ENCODE assay signal across 8 cellular contexts in the genomic region with DNA sequence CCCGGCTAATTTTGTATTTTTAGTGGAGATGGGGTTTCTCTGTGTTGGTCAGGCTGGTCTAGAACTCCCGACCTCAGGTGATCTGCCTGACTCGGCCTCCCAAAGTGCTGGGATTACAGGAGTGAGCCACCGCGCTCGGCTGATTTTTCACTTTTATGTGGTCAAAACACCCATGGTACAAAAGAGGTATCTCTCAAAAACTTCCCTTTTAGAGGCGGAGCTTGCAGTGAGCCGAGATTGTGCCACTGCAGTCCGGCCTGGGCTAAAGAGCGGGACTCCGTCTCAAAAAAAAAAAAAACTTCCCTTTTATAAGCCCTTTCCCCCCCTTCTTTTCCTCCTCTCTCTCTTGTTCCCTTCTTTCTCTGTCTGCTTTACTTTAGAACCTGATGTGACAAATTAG. TPM values are rescaled to one million over a fixed set of nuclear protein-coding genes. Genes with fewer than 3 reads are reported as not detected.
DNase-seq lines count a peak whose midpoint lies in the region; ATAC-seq and TF ChIP-seq lines count a peak whose summit lies in the region.
"Not testable (repeated sequence)": the region's sequence is repeated elsewhere in the genome, so short reads cannot be mapped to it uniquely, and the experiment has no call there.

No MANE protein-coding gene starts in this region.

- peak overlapping the region; percentile 81 for H3K4me3 Mint-ChIP-seq in T-helper 17 cell
- H3K4me3 Mint-ChIP-seq in activated T-cell treated with anti-CD3 and anti-CD28 coated beads, Interleukin-2, amount 50 U/mL, for 72 hours, result peak overlapping the region; percentile 48 to 75

- H3K27ac ChIP-seq in BLaER1, result peak overlapping the region; percentile 60
- peak overlapping the region; percentile 92 for H3K27ac ChIP-seq in colonic mucosa
- H3K27ac ChIP-seq in neutrophil, result peak overlapping the region; percentile 77
- peak overlapping the region; percentile 42 for H3K27ac ChIP-seq in stomach smooth muscle (ENCODE audit: low read length)

- H3K4me2 ChIP-seq in BLaER1, result peak overlapping the region; percentile 71

- H3K4me3 ChIP-seq in BLaER1, result peak overlapping the region; percentile 9; the same call in 1 of the 2 replicates
- H3K4me3 ChIP-seq in colonic mucosa, mucosa of descending colon: not testable (repeated sequence)
- peak overlapping the region; percentile 21 for H3K4me3 ChIP-seq in neutrophil (ENCODE audit: low read depth in 1 of 2, low read length in 1 of 2)
- peak overlapping the region in 1 of 2 donors; percentile 49 for H3K4me3 ChIP-seq in stomach smooth muscle (ENCODE audit: low read length in 2 of 2)

- peak overlapping the region; percentile 23; the same call in 1 of the 2 replicates for H3K9ac ChIP-seq in BLaER1
- H3K9ac ChIP-seq in colonic mucosa (ENCODE audit: low read depth in 2 of 2, low read length in 2 of 2), result peak overlapping the region in 1 of 2 donors; percentile 35
- H3K9ac ChIP-seq in stomach smooth muscle (ENCODE audit: low read length in 2 of 2), result not testable (repeated sequence)

- not testable (repeated sequence) for H3K9me3 Mint-ChIP-seq in activated T-cell treated with anti-CD3 and anti-CD28 coated beads, Interleukin-2, amount 50 U/mL, for 72 hours

- intact Hi-C loops in colonic mucosa (cut with DNase I); mucosa of descending colon (cut with DNase I, micrococcal nuclease): not testable (repeated sequence)

- not testable (repeated sequence) for H3K9me3 ChIP-seq in BLaER1; T-helper 17 cell (ENCODE audit: control insufficient read depth, low read length, poor library complexity, severe bottlenecking); colonic mucosa; mucosa of descending colon; neutrophil; stomach smooth muscle (ENCODE audit: control insufficient read depth in 2 of 2, low read length in 2 of 2)

- H3K4me1 ChIP-seq in BLaER1, result peaks cover 98% of the 10 kb centered on the region
- peaks cover 51% of the 10 kb centered on the region for H3K4me1 ChIP-seq in colonic mucosa
- H3K4me1 ChIP-seq in mucosa of descending colon (ENCODE audit: low read depth), result peaks cover 92% of the 10 kb centered on the region
- peaks cover 23 to 24% of the 10 kb centered on the region in 2 experiments for H3K4me1 ChIP-seq in neutrophil (ENCODE audit: control insufficient read depth in 1 of 2, insufficient read depth in 1 of 2, low read depth in 1 of 2, low read length in 1 of 2)
- peaks cover 33% of the 10 kb centered on the region for H3K4me1 ChIP-seq in stomach smooth muscle (ENCODE audit: control insufficient read depth, insufficient read depth, low read length)

- not testable (repeated sequence) for H3K36me3 Mint-ChIP-seq in T-helper 17 cell (ENCODE audit: low read depth); activated T-cell treated with anti-CD3 and anti-CD28 coated beads, Interleukin-2, amount 50 U/mL, for 72 hours (ENCODE audit: insufficient read depth in 2 of 2)

- peaks cover 56% of the 10 kb centered on the region for H3K4me1 Mint-ChIP-seq in T-helper 17 cell
- peaks cover 75% of the 10 kb centered on the region for H3K4me1 Mint-ChIP-seq in activated T-cell treated with anti-CD3 and anti-CD28 coated beads, Interleukin-2, amount 50 U/mL, for 72 hours (ENCODE audit: low read depth)

- peaks cover 100% of the 10 kb centered on the region for H4K20me1 ChIP-seq in BLaER1

- peak overlapping the region; percentile 77 for H3K27ac Mint-ChIP-seq in T-helper 17 cell
- H3K27ac Mint-ChIP-seq in activated T-cell treated with anti-CD3 and anti-CD28 coated beads, Interleukin-2, amount 50 U/mL, for 72 hours, result not testable (repeated sequence)

- ATAC-seq in T-helper 17 cell (peak; percentile 23), mucosa of descending colon (peak; percentile 0)
- ATAC-seq in activated T-cell treated with anti-CD3 and anti-CD28 coated beads, Interleukin-2, amount 50 U/mL, for 72 hours (replicated peaks in 1 of 2), result not testable (repeated sequence)

- DNase-seq in MV-4-11 (lab: John Stamatoyannopoulos, UW), result peak; percentile 15
- not testable (repeated sequence) for DNase-seq in T-helper 17 cell; activated T-cell treated with anti-CD3 and anti-CD28 coated beads, Interleukin-2, amount 50 U/mL, for 72 hours; colonic mucosa
- peak in 2 of 3 donors; percentile 25 to 40 for DNase-seq in mucosa of descending colon

- H3K27me3 Mint-ChIP-seq in T-helper 17 cell; activated T-cell treated with anti-CD3 and anti-CD28 coated beads, Interleukin-2, amount 50 U/mL, for 72 hours (ENCODE audit: low read depth): not testable (repeated sequence)

- H3K36me3 ChIP-seq in BLaER1, result peaks cover 54% of the 10 kb centered on the region
- not testable (repeated sequence) for H3K36me3 ChIP-seq in colonic mucosa; mucosa of descending colon (ENCODE audit: low read depth); neutrophil; stomach smooth muscle (ENCODE audit: control insufficient read depth in 2 of 2, insufficient read depth in 2 of 2, low read length in 2 of 2)

- not testable (repeated sequence) for TF ChIP-seq CTCF in colonic mucosa (IDR thresholded peaks at IDR 0.05); mucosa of descending colon (IDR thresholded peaks at IDR 0.05); neutrophil (IDR thresholded peaks at IDR 0.05)

- H3K27me3 ChIP-seq in BLaER1; colonic mucosa; neutrophil; stomach smooth muscle (ENCODE audit: control insufficient read depth in 1 of 2, insufficient read depth in 2 of 2, low read length in 2 of 2): not testable (repeated sequence)

RNA-seq across cellular contexts. Expression of gene MLXIP, which starts 26.9 kb away (rescaled TPM):
- 10 to 100 TPM; 83.4 to 86.0 TPM for total RNA-seq in T-helper 17 cell
- 10 to 100 TPM; 17.1 to 17.5 TPM for total RNA-seq in activated T-cell treated with anti-CD3 and anti-CD28 coated beads, Interleukin-2, amount 50 U/mL, for 72 hours
- 100 to 1,000 TPM; 158 to 201 TPM for total RNA-seq in colonic mucosa
- 100 to 1,000 TPM; 194 to 230 (median 201) TPM for total RNA-seq in mucosa of descending colon

Comparison
In these comparisons a context has a peak if more than half of its experiments do, and no peak if none do; other contexts are left out.
1. H3K27ac ChIP-seq: peak in every context shown above with its lines; median percentile 92 in colonic mucosa; 77 in neutrophil; 60 in BLaER1; 42 in stomach smooth muscle.
2. RNA of gene MLXIP, which starts 26.9 kb away (total RNA-seq): 194 to 230 TPM in mucosa of descending colon, 158 to 201 TPM in colonic mucosa and 83.4 to 86.0 TPM in T-helper 17 cell; 17.1 to 17.5 TPM in activated T-cell treated with anti-CD3 and anti-CD28 coated beads, Interleukin-2, amount 50 U/mL, for 72 hours; every median in the first group is over 4 times any median in the second.